5 cellular contexts compared by ENCODE assay signal in genomic region chr10:46386694-46387093, GRCh38. TPM values are rescaled to one million over a fixed set of nuclear protein-coding genes. Genes with fewer than 3 reads are reported as not detected.
"Had no signal": no experiment of that assay in that cellular context is flagged by ENCODE, and none has a peak within 500 bp of the region (broad histone marks: within the 10 kb centered on the region; RNA-seq: fewer than 3 reads in every experiment).

No MANE protein-coding gene starts in this region.

RNA-seq across cellular contexts. Expression of gene ANXA8L1, which starts 11.1 kb away (rescaled TPM):
- total RNA-seq: ascending aorta, dermis microvascular lymphatic vessel endothelial cell, endodermal cell, mesenteric fat pad, thoracic aorta had no signal
